Comparison of ENCODE assay signal across 8 cellular contexts in genomic region chr10:1048732-1049424, GRCh38. TPM values are rescaled to one million over a fixed set of nuclear protein-coding genes. Genes with fewer than 3 reads are reported as not detected.
A peak's percentile ranks its signal among the peaks of the same experiment; 100 is the strongest.
DNase-seq lines count a peak whose midpoint lies in the region; ATAC-seq and TF ChIP-seq lines count a peak whose summit lies in the region.

IDI1 (minus strand) TSS chr10:1049119; CDS start chr10:1049003, 116 bp downstream.

- peak; percentile 99 for DNase-seq in ELR (ENCODE audit: low read depth)
- DNase-seq in H7 = peak; percentile 98
- DNase-seq in RWPE2 (ENCODE audit: low spot score) = peak; percentile 98
- DNase-seq in activated T-helper 2 cell treated with anti-CD3 and anti-CD28 coated beads, Interferon-gamma antibody, Interleukin-2, Interleukin-4, amounts not matched to agents 10 μg/mL and 5 μg/mL and 100 μg/mL, durations not matched to agents 14 hours and 24 hours and 36 hours (ENCODE audit: low spot score) = peak; percentile 98
- peak; percentile 99 for DNase-seq in fibroblast of mammary gland (ENCODE audit: low read depth)
- DNase-seq in naive thymus-derived CD8-positive, alpha-beta T cell = peak; percentile 94 to 98 (median 96)
- DNase-seq in stimulated activated naive B cell treated with anti-CD40 and anti-IgM and Interleukin-4, amounts not matched to agents 10 μg/mL and 1 μg/mL and 100 μg/mL, for 72 hours = peak; percentile 99

- H3K27me3 ChIP-seq in H7 (ENCODE audit: control insufficient read depth, insufficient read depth, low read length) = no peaks in the 10 kb centered on the region
- peaks cover 4% of the 10 kb centered on the region for H3K27me3 ChIP-seq in Loucy (ENCODE audit: insufficient read depth, low read length, poor library complexity, severe bottlenecking)
- no peaks in the 10 kb centered on the region for H3K27me3 ChIP-seq in RWPE2 (ENCODE audit: insufficient read depth, poor library complexity, severe bottlenecking)

- TF ChIP-seq CTCF in Loucy (conservative IDR thresholded peaks at IDR 0.05; ENCODE audit: low read length) = no peak
- TF ChIP-seq CTCF in RWPE2 (IDR thresholded peaks at IDR 0.05; ENCODE audit: poor library complexity, severe bottlenecking) = no peak
- TF ChIP-seq CTCF in fibroblast of mammary gland (conservative IDR thresholded peaks at IDR 0.05; ENCODE audit: control insufficient read depth, insufficient read depth, low read depth, low read length) = no peak

- peaks cover 60% of the 10 kb centered on the region for H4K20me1 ChIP-seq in Loucy (ENCODE audit: insufficient read depth, low read length, poor library complexity, severe bottlenecking)

- H3K9me3 Mint-ChIP-seq in activated T-helper 2 cell treated with anti-CD3 and anti-CD28 coated beads, Interferon-gamma antibody, Interleukin-2, Interleukin-4, amounts not matched to agents 10 μg/mL and 5 μg/mL and 100 μg/mL, durations not matched to agents 14 hours and 24 hours and 36 hours = no peaks in the 10 kb centered on the region
- no peaks in the 10 kb centered on the region for H3K9me3 Mint-ChIP-seq in naive thymus-derived CD8-positive, alpha-beta T cell
- no peaks in the 10 kb centered on the region for H3K9me3 Mint-ChIP-seq in stimulated activated naive B cell treated with anti-CD40 and anti-IgM and Interleukin-4, amounts not matched to agents 10 μg/mL and 1 μg/mL and 100 μg/mL, for 72 hours

- peak within 1 kb of the TSS; percentile 91 for H3K27ac ChIP-seq in RWPE2 (ENCODE audit: poor library complexity, severe bottlenecking)

- H3K9me3 ChIP-seq in Loucy (ENCODE audit: insufficient read depth, low read depth, low read length) (no peaks in the 10 kb centered on the region), RWPE2 (ENCODE audit: severe bottlenecking) (no peaks in the 10 kb centered on the region)

- H3K4me2 ChIP-seq in Loucy (ENCODE audit: low read depth, low read length, poor library complexity, severe bottlenecking) = peak within 1 kb of the TSS; percentile 95

- H2AFZ ChIP-seq in Loucy (ENCODE audit: low read length) = peak within 1 kb of the TSS; percentile 62; the same call in 1 of the 2 replicates

- H3K4me1 Mint-ChIP-seq in activated T-helper 2 cell treated with anti-CD3 and anti-CD28 coated beads, Interferon-gamma antibody, Interleukin-2, Interleukin-4, amounts not matched to agents 10 μg/mL and 5 μg/mL and 100 μg/mL, durations not matched to agents 14 hours and 24 hours and 36 hours (ENCODE audit: low read depth) = peaks cover 53% of the 10 kb centered on the region
- peaks cover 24 to 76% (median 67%) of the 10 kb centered on the region in 4 donors for H3K4me1 Mint-ChIP-seq in naive thymus-derived CD8-positive, alpha-beta T cell
- H3K4me1 Mint-ChIP-seq in stimulated activated naive B cell treated with anti-CD40 and anti-IgM and Interleukin-4, amounts not matched to agents 10 μg/mL and 1 μg/mL and 100 μg/mL, for 72 hours = peaks cover 31 to 51% of the 10 kb centered on the region in 2 donors

- peak within 1 kb of the TSS; percentile 94 for H3K27ac Mint-ChIP-seq in activated T-helper 2 cell treated with anti-CD3 and anti-CD28 coated beads, Interferon-gamma antibody, Interleukin-2, Interleukin-4, amounts not matched to agents 10 μg/mL and 5 μg/mL and 100 μg/mL, durations not matched to agents 14 hours and 24 hours and 36 hours
- peak within 1 kb of the TSS; percentile 94 to 99 (median 98) for H3K27ac Mint-ChIP-seq in naive thymus-derived CD8-positive, alpha-beta T cell
- peak within 1 kb of the TSS; percentile 98 for H3K27ac Mint-ChIP-seq in stimulated activated naive B cell treated with anti-CD40 and anti-IgM and Interleukin-4, amounts not matched to agents 10 μg/mL and 1 μg/mL and 100 μg/mL, for 72 hours

- peaks cover 84% of the 10 kb centered on the region for H3K79me2 ChIP-seq in Loucy (ENCODE audit: insufficient read depth, low read length)

- peaks cover 14% of the 10 kb centered on the region for H3F3A ChIP-seq in Loucy (ENCODE audit: low read depth)

- peaks cover 81% of the 10 kb centered on the region for H3K36me3 Mint-ChIP-seq in activated T-helper 2 cell treated with anti-CD3 and anti-CD28 coated beads, Interferon-gamma antibody, Interleukin-2, Interleukin-4, amounts not matched to agents 10 μg/mL and 5 μg/mL and 100 μg/mL, durations not matched to agents 14 hours and 24 hours and 36 hours (ENCODE audit: low read depth)
- peaks cover 0 to 21% (median 4%) of the 10 kb centered on the region in 3 donors for H3K36me3 Mint-ChIP-seq in naive thymus-derived CD8-positive, alpha-beta T cell
- peaks cover 43 to 60% of the 10 kb centered on the region in 2 donors for H3K36me3 Mint-ChIP-seq in stimulated activated naive B cell treated with anti-CD40 and anti-IgM and Interleukin-4, amounts not matched to agents 10 μg/mL and 1 μg/mL and 100 μg/mL, for 72 hours

- peaks cover 5% of the 10 kb centered on the region for H3K36me3 ChIP-seq in H7 (replicated peaks; ENCODE audit: control insufficient read depth, insufficient read depth, low read length)
- H3K36me3 ChIP-seq in Loucy (ENCODE audit: insufficient read depth, low read length) = no peaks in the 10 kb centered on the region
- H3K36me3 ChIP-seq in RWPE2 (ENCODE audit: low read depth) = peaks cover 55% of the 10 kb centered on the region

- intact Hi-C loops in activated T-helper 2 cell treated with anti-CD3 and anti-CD28 coated beads, Interferon-gamma antibody, Interleukin-2, Interleukin-4, amounts not matched to agents 10 μg/mL and 5 μg/mL and 100 μg/mL, durations not matched to agents 14 hours and 24 hours and 36 hours (cut with micrococcal nuclease) = loop anchor here (1.0 to 2.0 kb wide), 3 partner anchors 7 to 118 kb away; partner anchors contain the start of genes GTPBP4, LARP4B and WDR37

- POLR2A ChIA-PET in naive thymus-derived CD8-positive, alpha-beta T cell (lab: Charles Lee) = interaction anchor here (0.7 to 2.9 kb wide), 13 partner anchors 9 to 153 kb away, joined by 3 to 26 read pairs (median 5); partner anchors contain the start of genes GTPBP4 and LARP4B

- peak within 1 kb of the TSS; percentile 98 for H3K9ac ChIP-seq in Loucy (ENCODE audit: low read depth, low read length, poor library complexity, severe bottlenecking)

- peak within 1 kb of the TSS; percentile 91 for H3K4me3 ChIP-seq in H7 (ENCODE audit: insufficient read depth, low read depth, low read length)
- peak within 1 kb of the TSS; percentile 99 for H3K4me3 ChIP-seq in Loucy (ENCODE audit: low read length, poor library complexity, severe bottlenecking)
- H3K4me3 ChIP-seq in RWPE2 (ENCODE audit: severe bottlenecking) = peak within 1 kb of the TSS; percentile 65
- peak within 1 kb of the TSS; percentile 98 for H3K4me3 ChIP-seq in fibroblast of mammary gland (ENCODE audit: control insufficient read depth, low read depth, low read length)

- H3K4me1 ChIP-seq in Loucy (ENCODE audit: insufficient read depth, low read length, poor library complexity, severe bottlenecking) (peaks cover 57% of the 10 kb centered on the region), RWPE2 (ENCODE audit: insufficient read depth, poor library complexity, severe bottlenecking) (peaks cover 13% of the 10 kb centered on the region)

- no peaks in the 10 kb centered on the region for H3K27me3 Mint-ChIP-seq in activated T-helper 2 cell treated with anti-CD3 and anti-CD28 coated beads, Interferon-gamma antibody, Interleukin-2, Interleukin-4, amounts not matched to agents 10 μg/mL and 5 μg/mL and 100 μg/mL, durations not matched to agents 14 hours and 24 hours and 36 hours (ENCODE audit: low read depth)
- no peaks in the 10 kb centered on the region for H3K27me3 Mint-ChIP-seq in naive thymus-derived CD8-positive, alpha-beta T cell
- no peaks in the 10 kb centered on the region for H3K27me3 Mint-ChIP-seq in stimulated activated naive B cell treated with anti-CD40 and anti-IgM and Interleukin-4, amounts not matched to agents 10 μg/mL and 1 μg/mL and 100 μg/mL, for 72 hours

- H3K4me3 Mint-ChIP-seq in activated T-helper 2 cell treated with anti-CD3 and anti-CD28 coated beads, Interferon-gamma antibody, Interleukin-2, Interleukin-4, amounts not matched to agents 10 μg/mL and 5 μg/mL and 100 μg/mL, durations not matched to agents 14 hours and 24 hours and 36 hours (ENCODE audit: low read depth) = peak within 1 kb of the TSS; percentile 93
- peak within 1 kb of the TSS; percentile 91 to 97 (median 94) for H3K4me3 Mint-ChIP-seq in naive thymus-derived CD8-positive, alpha-beta T cell
- peak within 1 kb of the TSS; percentile 96 for H3K4me3 Mint-ChIP-seq in stimulated activated naive B cell treated with anti-CD40 and anti-IgM and Interleukin-4, amounts not matched to agents 10 μg/mL and 1 μg/mL and 100 μg/mL, for 72 hours

- no peaks in the 10 kb centered on the region for H3K9me2 ChIP-seq in Loucy (replicated peaks; ENCODE audit: low read depth, low read length)

- peak; percentile 88 for ATAC-seq in RWPE2 (ENCODE audit: low read depth)
- ATAC-seq in naive thymus-derived CD8-positive, alpha-beta T cell = peak; percentile 81 to 83
- peak; percentile 85 to 86 for ATAC-seq in stimulated activated naive B cell treated with anti-CD40 and anti-IgM and Interleukin-4, amounts not matched to agents 10 μg/mL and 1 μg/mL and 100 μg/mL, for 72 hours (replicated peaks)

RNA-seq across cellular contexts. Expression of gene IDI1, which starts in this region (rescaled TPM):
- total RNA-seq in H7 (2014; rRNA removed; shearing (Covaris generic)) = 102 and 115 TPM in 2 replicates
- 80.1 and 89.6 TPM in 2 replicates for total RNA-seq in activated T-helper 2 cell treated with anti-CD3 and anti-CD28 coated beads, Interferon-gamma antibody, Interleukin-2, Interleukin-4, amounts not matched to agents 10 μg/mL and 5 μg/mL and 100 μg/mL, durations not matched to agents 14 hours and 24 hours and 36 hours
- total RNA-seq in naive thymus-derived CD8-positive, alpha-beta T cell = 10 to 100 TPM; 29.0 to 33.9 TPM
- polyA plus RNA-seq in naive thymus-derived CD8-positive, alpha-beta T cell = 10 to 100 TPM; 31.0 to 53.5 (median 33.9) TPM

Comparison
In these comparisons a context has a peak if more than half of its experiments do, and no peak if none do; other contexts are left out.
1. Peak in every context shown above with its lines: DNase-seq, ATAC-seq, H3K4me3 ChIP-seq and H3K27ac ChIP-seq.